ENCODE assay signal across 2 cellular contexts in the genomic region with DNA sequence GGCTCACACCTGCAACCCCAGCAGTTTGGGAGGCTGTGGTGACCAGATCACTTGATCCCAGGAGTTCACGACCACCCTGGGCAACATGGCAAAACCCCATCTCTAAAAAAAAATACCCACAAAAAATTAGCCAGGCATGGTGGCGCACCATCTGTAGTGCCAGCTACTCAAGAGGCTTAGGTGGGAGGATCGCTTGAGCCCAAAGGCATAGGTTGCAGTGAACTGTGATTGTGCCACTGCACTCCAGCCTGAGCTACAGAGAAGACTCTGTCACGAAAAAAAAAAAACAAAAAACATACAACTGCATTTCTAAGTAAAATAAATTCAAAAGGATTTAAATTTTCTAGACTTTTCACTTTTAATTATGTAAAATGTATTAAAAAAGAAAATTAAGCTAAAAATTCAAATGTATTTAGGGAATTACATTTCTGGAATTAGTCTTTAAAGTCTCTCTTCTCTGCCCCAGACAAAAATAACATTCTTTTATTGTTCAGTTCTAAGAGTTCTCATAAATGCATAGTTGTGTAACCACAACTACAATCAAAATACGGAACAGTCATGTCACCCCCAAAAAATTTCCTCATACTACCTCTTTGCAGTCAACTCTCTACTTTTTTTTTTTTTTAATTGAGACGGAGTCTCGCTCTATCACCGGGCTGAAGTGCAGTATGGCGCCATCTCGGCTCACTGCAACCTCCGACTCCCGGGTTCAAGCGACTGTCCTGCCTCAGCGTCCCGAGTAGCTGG.
TF ChIP-seq lines count a peak whose summit lies in the region.

No MANE protein-coding gene starts in this region.

TF ChIP-seq in HepG2, 621 proteins besides CTCF, POLR2A, EP300 and RAD21:
- TF ChIP-seq ZFP90 (CRISPR knock-in tag; IDR thresholded peaks at IDR 0.05; ENCODE audit: borderline replicate concordance), result no peak
- no peak for TF ChIP-seq ZNF253 (CRISPR knock-in tag; IDR thresholded peaks at IDR 0.05; ENCODE audit: borderline replicate concordance)
- TF ChIP-seq ZBTB7A (CRISPR knock-in tag; IDR thresholded peaks at IDR 0.05), result no peak
TF ChIP-seq in HepG2: peak in this region for 0.

TF ChIP-seq in WTC11, 78 proteins besides CTCF, POLR2A, EP300 and RAD21:
- TF ChIP-seq ZNF121 (CRISPR knock-in tag; IDR thresholded peaks at IDR 0.05) (no peak), ZBTB21 (CRISPR knock-in tag; IDR thresholded peaks at IDR 0.05; ENCODE audit: borderline replicate concordance) (no peak), AFF4 (CRISPR knock-in tag; IDR thresholded peaks at IDR 0.05; ENCODE audit: borderline replicate concordance) (no peak), ATF3 (CRISPR knock-in tag; conservative IDR thresholded peaks at IDR 0.05) (no peak), NR2C2 (CRISPR knock-in tag; IDR thresholded peaks at IDR 0.05) (no peak), JUN (CRISPR knock-in tag; IDR thresholded peaks at IDR 0.05) (no peak), TP53 (CRISPR knock-in tag; IDR thresholded peaks at IDR 0.05) (no peak), GABPB1 (CRISPR knock-in tag; IDR thresholded peaks at IDR 0.05) (no peak), GRHL2 (CRISPR knock-in tag; IDR thresholded peaks at IDR 0.05; ENCODE audit: insufficient replicate concordance, severe bottlenecking) (no peak), NFE2L1 (CRISPR knock-in tag; IDR thresholded peaks at IDR 0.05) (no peak), ZNF317 (CRISPR knock-in tag; IDR thresholded peaks at IDR 0.05; ENCODE audit: borderline replicate concordance, low read depth) (no peak), STAT6 (CRISPR knock-in tag; conservative IDR thresholded peaks at IDR 0.05; ENCODE audit: low read depth) (no peak), RORB (CRISPR knock-in tag; IDR thresholded peaks at IDR 0.05) (no peak), TCF7 (CRISPR knock-in tag; IDR thresholded peaks at IDR 0.05; ENCODE audit: low read depth) (no peak), HMGXB4 (CRISPR knock-in tag; IDR thresholded peaks at IDR 0.05) (no peak), FOXK1 (CRISPR knock-in tag; IDR thresholded peaks at IDR 0.05) (no peak)
- TF ChIP-seq, protein P1, sequence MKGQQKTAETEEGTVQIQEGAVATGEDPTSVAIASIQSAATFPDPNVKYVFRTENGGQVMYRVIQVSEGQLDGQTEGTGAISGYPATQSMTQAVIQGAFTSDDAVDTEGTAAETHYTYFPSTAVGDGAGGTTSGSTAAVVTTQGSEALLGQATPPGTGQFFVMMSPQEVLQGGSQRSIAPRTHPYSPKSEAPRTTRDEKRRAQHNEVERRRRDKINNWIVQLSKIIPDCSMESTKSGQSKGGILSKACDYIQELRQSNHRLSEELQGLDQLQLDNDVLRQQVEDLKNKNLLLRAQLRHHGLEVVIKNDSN (CRISPR knock-in tag; IDR thresholded peaks at IDR 0.05), result no peak
- TF ChIP-seq, protein P2, sequence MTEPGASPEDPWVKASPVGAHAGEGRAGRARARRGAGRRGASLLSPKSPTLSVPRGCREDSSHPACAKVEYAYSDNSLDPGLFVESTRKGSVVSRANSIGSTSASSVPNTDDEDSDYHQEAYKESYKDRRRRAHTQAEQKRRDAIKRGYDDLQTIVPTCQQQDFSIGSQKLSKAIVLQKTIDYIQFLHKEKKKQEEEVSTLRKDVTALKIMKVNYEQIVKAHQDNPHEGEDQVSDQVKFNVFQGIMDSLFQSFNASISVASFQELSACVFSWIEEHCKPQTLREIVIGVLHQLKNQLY (CRISPR knock-in tag; IDR thresholded peaks at IDR 0.05), result no peak
- TF ChIP-seq, protein P3, sequence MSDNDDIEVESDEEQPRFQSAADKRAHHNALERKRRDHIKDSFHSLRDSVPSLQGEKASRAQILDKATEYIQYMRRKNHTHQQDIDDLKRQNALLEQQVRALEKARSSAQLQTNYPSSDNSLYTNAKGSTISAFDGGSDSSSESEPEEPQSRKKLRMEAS (CRISPR knock-in tag; IDR thresholded peaks at IDR 0.05), result no peak
